8 cellular contexts compared by ENCODE assay signal in genomic region chr11:32583451-32584271, GRCh38. TPM values are rescaled to one million over a fixed set of nuclear protein-coding genes. Genes with fewer than 3 reads are reported as not detected.
DNase-seq lines count a peak whose midpoint lies in the region; ATAC-seq and FAIRE-seq lines count a peak whose summit lies in the region.

Gene EIF3M, plus strand, starts transcription at chr11:32583831. Its CDS starts 57 bp downstream, at chr11:32583888.

- peak; percentile 98 for ATAC-seq in GM21367 (IDR thresholded peaks at IDR 0.05; ENCODE audit: unreplicated experiment)

- H3K36me3 ChIP-seq in endocrine pancreas (ENCODE audit: control insufficient read depth, insufficient read depth, low read length) (no peaks in the 10 kb centered on the region), mesendoderm (ENCODE audit: control insufficient read depth, insufficient read depth, low read length) (no peaks in the 10 kb centered on the region)

- H3K23ac ChIP-seq in mesendoderm (ENCODE audit: low read length): peak within 1 kb of the TSS; percentile 66

- no peak within 1 kb of the TSS for H2BK15ac ChIP-seq in mesendoderm (replicated peaks; ENCODE audit: low read depth)

- H2BK120ac ChIP-seq in mesendoderm (ENCODE audit: low read depth, low read length): no peak within 1 kb of the TSS

- H3K9ac ChIP-seq in endocrine pancreas (ENCODE audit: control insufficient read depth, insufficient read depth, low read length): peak within 1 kb of the TSS; percentile 89
- peak within 1 kb of the TSS; percentile 94 for H3K9ac ChIP-seq in mesendoderm (ENCODE audit: low read length)

- H3K4me3 ChIP-seq in endocrine pancreas (ENCODE audit: control insufficient read depth, insufficient read depth, low read length) (peak within 1 kb of the TSS; percentile 88), mesendoderm (ENCODE audit: low read length) (peak within 1 kb of the TSS; percentile 98)

- no peaks in the 10 kb centered on the region for H3K9me3 ChIP-seq in endocrine pancreas (ENCODE audit: control insufficient read depth, low read length)

- no CpG with 5 or more reads among the region's 70 CpGs for WGBS in mesendoderm (ENCODE audit: extremely low coverage, insufficient coverage, low lambda C conversion rate)

- peak within 1 kb of the TSS; percentile 19 for H3K27ac ChIP-seq in mesendoderm (ENCODE audit: low read depth, low read length)

- H3K4me2 ChIP-seq in mesendoderm (ENCODE audit: low read length): peak within 1 kb of the TSS; percentile 76

- H2BK5ac ChIP-seq in mesendoderm (ENCODE audit: low read length): no peak within 1 kb of the TSS

- H3K79me2 ChIP-seq in mesendoderm (ENCODE audit: control insufficient read depth, insufficient read depth, low read length): peaks cover 41% of the 10 kb centered on the region

- peak; percentile 96 for FAIRE-seq in HTR-8/SVneo (lab: Jason Lieb, UNC)

- H3K27me3 ChIP-seq in endocrine pancreas (ENCODE audit: control insufficient read depth, insufficient read depth, low read length): no peaks in the 10 kb centered on the region
- no peaks in the 10 kb centered on the region for H3K27me3 ChIP-seq in mesendoderm (ENCODE audit: insufficient read depth, low read length, poor library complexity)

- no peak within 1 kb of the TSS for H2AK5ac ChIP-seq in mesendoderm (ENCODE audit: low read length)

- H3K56ac ChIP-seq in mesendoderm (ENCODE audit: low read length): peak within 1 kb of the TSS; percentile 97

- H3K4ac ChIP-seq in mesendoderm (ENCODE audit: low read depth, low read length): peak within 1 kb of the TSS; percentile 46

- peak within 1 kb of the TSS; percentile 99 for H4K5ac ChIP-seq in mesendoderm (ENCODE audit: low read length)

- H4K8ac ChIP-seq in mesendoderm (ENCODE audit: low read depth, low read length): peak within 1 kb of the TSS; percentile 88

- DNase-seq in COLO829 (ENCODE audit: low spot score) (peak; percentile 79), HTR-8/SVneo (ENCODE audit: insufficient read length, low spot score) (peak; percentile 92), NOMO-1 treated with dmso at 0.1 percent for 144 hours (lab: John Stamatoyannopoulos, UW; ENCODE audit: unreplicated experiment) (peak; percentile 92), mesendoderm (peak; percentile 98)
- DNase-seq in activated CD8-positive, alpha-beta memory T cell treated with anti-CD3 and anti-CD28 coated beads for 48 hours (ENCODE audit: low read depth in 2 of 3, low spot score in 2 of 3): peak; percentile 74 to 86 (median 82)
- peak; percentile 85 for DNase-seq in stimulated activated CD8-positive, alpha-beta memory T cell treated with anti-CD3 and anti-CD28 coated beads, Interleukin-15, amount 100 ng/mL, for 1 hour (ENCODE audit: low read depth)

- peak within 1 kb of the TSS; percentile 15 for H3K18ac ChIP-seq in mesendoderm (ENCODE audit: low read length)

- H3K4me1 ChIP-seq in endocrine pancreas (ENCODE audit: control insufficient read depth, insufficient read depth, low read length): no peaks in the 10 kb centered on the region
- peaks cover 7% of the 10 kb centered on the region for H3K4me1 ChIP-seq in mesendoderm (ENCODE audit: control insufficient read depth, low read depth, low read length)

- peaks cover 2% of the 10 kb centered on the region for H3K79me1 ChIP-seq in mesendoderm (ENCODE audit: low read length)

RNA-seq across cellular contexts. Expression of gene EIF3M, which starts in this region (rescaled TPM):
- 577 TPM for polyA plus RNA-seq in mesendoderm (2013, experiment 1 of 2)
- 572 TPM for polyA plus RNA-seq in mesendoderm (2013, experiment 2 of 2)

Comparison
In these comparisons a context has a peak if more than half of its experiments do, and no peak if none do; other contexts are left out.
1. Peak in every context shown above with its lines: DNase-seq, ATAC-seq, H3K4me3 ChIP-seq and H3K27ac ChIP-seq.